ENCODE assay signal across 20 cellular contexts in genomic region chr22:25002241-25002985, GRCh38. TPM values are rescaled to one million over a fixed set of nuclear protein-coding genes. Genes with fewer than 3 reads are reported as not detected.
A peak's percentile ranks its signal among the peaks of the same experiment; 100 is the strongest.
DNase-seq lines count a peak whose midpoint lies in the region; ATAC-seq and TF ChIP-seq lines count a peak whose summit lies in the region.
"Had no signal": no experiment of that assay in that cellular context is flagged by ENCODE, and none has a peak within 500 bp of the region (broad histone marks: within the 10 kb centered on the region; RNA-seq: fewer than 3 reads in every experiment).

No MANE protein-coding gene starts in this region.

- no peak overlapping the region for H2AFZ ChIP-seq in mesenchymal stem cell (ENCODE audit: low read depth, low read length)

- H3K36me3 ChIP-seq in HUES48 (ENCODE audit: control insufficient read depth, insufficient read depth, low read length) (no peaks in the 10 kb centered on the region), mesenchymal stem cell (ENCODE audit: control insufficient read depth in 1 of 2, insufficient read depth in 2 of 2, low read depth in 1 of 2, low read length in 2 of 2) (no peaks in the 10 kb centered on the region)
- H3K36me3 ChIP-seq: neutrophil, upper lobe of left lung had no signal

- no peak overlapping the region for H3K23ac ChIP-seq in mesenchymal stem cell (ENCODE audit: low read length in 2 of 2)

- H3K4me3 Mint-ChIP-seq in chondrocyte (ENCODE audit: unreplicated experiment): no peak overlapping the region
- H3K4me3 Mint-ChIP-seq: IgD-negative memory B cell; stimulated activated naive B cell treated with anti-CD40 and anti-IgM and Interleukin-4, amounts not matched to agents 10 μg/mL and 1 μg/mL and 100 μg/mL, for 72 hours had no signal

- no peak overlapping the region for H3K14ac ChIP-seq in mesenchymal stem cell (ENCODE audit: low read length in 2 of 2)

- H3K4me2 ChIP-seq in mesenchymal stem cell (ENCODE audit: low read length, poor library complexity, severe bottlenecking): no peak overlapping the region

- H3K27ac Mint-ChIP-seq in chondrocyte (ENCODE audit: unreplicated experiment): peak overlapping the region; percentile 81
- H3K27ac Mint-ChIP-seq: IgD-negative memory B cell; stimulated activated naive B cell treated with anti-CD40 and anti-IgM and Interleukin-4, amounts not matched to agents 10 μg/mL and 1 μg/mL and 100 μg/mL, for 72 hours had no signal

- no peaks in the 10 kb centered on the region for H3K27me3 Mint-ChIP-seq in chondrocyte (ENCODE audit: low read depth)
- H3K27me3 Mint-ChIP-seq: IgD-negative memory B cell had no signal

- H4K91ac ChIP-seq in mesenchymal stem cell (ENCODE audit: low read length): peak overlapping the region; percentile 27

- no peaks in the 10 kb centered on the region for H3K36me3 Mint-ChIP-seq in chondrocyte (ENCODE audit: low read depth)
- H3K36me3 Mint-ChIP-seq: IgD-negative memory B cell; stimulated activated naive B cell treated with anti-CD40 and anti-IgM and Interleukin-4, amounts not matched to agents 10 μg/mL and 1 μg/mL and 100 μg/mL, for 72 hours had no signal

- H2BK15ac ChIP-seq in mesenchymal stem cell (ENCODE audit: low read depth, poor library complexity, severe bottlenecking): no peak overlapping the region

- H3K9ac ChIP-seq in HUES48 (ENCODE audit: low read depth, low read length) (no peak overlapping the region), mesenchymal stem cell (ENCODE audit: low read length) (no peak overlapping the region)

- H3K4me1 Mint-ChIP-seq in chondrocyte (ENCODE audit: low read depth): peaks cover 15% of the 10 kb centered on the region
- H3K4me1 Mint-ChIP-seq: IgD-negative memory B cell; stimulated activated naive B cell treated with anti-CD40 and anti-IgM and Interleukin-4, amounts not matched to agents 10 μg/mL and 1 μg/mL and 100 μg/mL, for 72 hours had no signal

- no peak for TF ChIP-seq CTCF in chondrocyte (IDR thresholded peaks at IDR 0.05)

- H3K18ac ChIP-seq in mesenchymal stem cell (ENCODE audit: low read depth in 1 of 2, low read length in 2 of 2): peak overlapping the region; percentile 1 to 62

- no peak overlapping the region for H2BK12ac ChIP-seq in mesenchymal stem cell (ENCODE audit: low read length in 2 of 2)

- peaks cover 20% of the 10 kb centered on the region for H3K4me1 ChIP-seq in HUES48 (ENCODE audit: control insufficient read depth, insufficient read depth, low read length)
- H3K4me1 ChIP-seq in mesenchymal stem cell (ENCODE audit: control insufficient read depth, insufficient read depth, low read depth, low read length): no peaks in the 10 kb centered on the region

- no peak overlapping the region for H2BK5ac ChIP-seq in mesenchymal stem cell (ENCODE audit: low read depth, low read length, poor library complexity, severe bottlenecking)

- no peaks in the 10 kb centered on the region for H3K9me3 ChIP-seq in HUES48 (ENCODE audit: control insufficient read depth, insufficient read depth, low read length)
- H3K9me3 ChIP-seq in mesenchymal stem cell (ENCODE audit: control insufficient read depth, low read length): no peaks in the 10 kb centered on the region
- H3K9me3 ChIP-seq: neutrophil, upper lobe of left lung had no signal

- peak; percentile 27 for DNase-seq in NK-92 treated with Interleukin-12 subunit alpha and Interleukin-12 subunit beta, amount 100 ng/mL, for 24 hours (lab: John Stamatoyannopoulos, UW)
- DNase-seq in NK-92 (lab: John Stamatoyannopoulos, UW; ENCODE audit: unreplicated experiment): no peak
- DNase-seq in chondrocyte (ENCODE audit: low spot score): no peak
- DNase-seq in mesenchymal stem cell: no peak
- DNase-seq in hypothalamus (lab: John Stamatoyannopoulos, UW): no peak
- DNase-seq: activated CD4-positive, CD25-positive, alpha-beta regulatory T cell treated with anti-CD3 and anti-CD28 coated beads, Interleukin-2, amount 50 U/mL, for 72 hours; amygdala; mammary epithelial cell; NCI-H1417; NCI-H2227 treated with DMSO at 0.1 percent for 48 hours; stimulated activated naive B cell treated with anti-CD40 and anti-IgM and Interleukin-4, amounts not matched to agents 10 μg/mL and 1 μg/mL and 100 μg/mL, for 72 hours; upper lobe of left lung had no signal

- H3K27me3 ChIP-seq in HUES48 (ENCODE audit: control insufficient read depth, insufficient read depth, low read length) (no peaks in the 10 kb centered on the region), mesenchymal stem cell (ENCODE audit: control insufficient read depth in 1 of 2, insufficient read depth in 1 of 2, low read length in 2 of 2) (no peaks in the 10 kb centered on the region)
- H3K27me3 ChIP-seq: neutrophil, upper lobe of left lung had no signal

- H3K27ac ChIP-seq in HUES48 (ENCODE audit: low read depth, low read length): peak overlapping the region; percentile 28
- no peak overlapping the region for H3K27ac ChIP-seq in mesenchymal stem cell (ENCODE audit: low read length, poor library complexity, severe bottlenecking)
- H3K27ac ChIP-seq: neutrophil had no signal

- H3K9me3 Mint-ChIP-seq in chondrocyte (ENCODE audit: low read depth): no peaks in the 10 kb centered on the region
- H3K9me3 Mint-ChIP-seq: IgD-negative memory B cell; stimulated activated naive B cell treated with anti-CD40 and anti-IgM and Interleukin-4, amounts not matched to agents 10 μg/mL and 1 μg/mL and 100 μg/mL, for 72 hours had no signal

- no peaks in the 10 kb centered on the region for H3K79me1 ChIP-seq in mesenchymal stem cell (replicated peaks; ENCODE audit: low read length, poor library complexity, severe bottlenecking)

- no peak overlapping the region for H3K4me3 ChIP-seq in HUES48 (ENCODE audit: low read depth, low read length)
- H3K4me3 ChIP-seq in mesenchymal stem cell (ENCODE audit: insufficient read depth in 1 of 2, low read depth in 1 of 2, low read length in 2 of 2): no peak overlapping the region
- H3K4me3 ChIP-seq: upper lobe of left lung had no signal

- WGBS in mesenchymal stem cell: 29% methylated on average over 1 of the region's 1 CpG

- H2BK120ac ChIP-seq in mesenchymal stem cell (ENCODE audit: low read depth, low read length): peak overlapping the region; percentile 34

- ATAC-seq in GM18498 (IDR thresholded peaks at IDR 0.05; ENCODE audit: unreplicated experiment) (no peak), HG03139 (IDR thresholded peaks at IDR 0.05; ENCODE audit: unreplicated experiment) (no peak)
- ATAC-seq: stimulated activated naive B cell treated with anti-CD40 and anti-IgM and Interleukin-4, amounts not matched to agents 10 μg/mL and 1 μg/mL and 100 μg/mL, for 72 hours had no signal

- no peak overlapping the region for H2AK5ac ChIP-seq in mesenchymal stem cell (ENCODE audit: low read length, severe bottlenecking)

- peak overlapping the region; percentile 77 for H4K8ac ChIP-seq in mesenchymal stem cell (ENCODE audit: low read length)

- peak overlapping the region in 1 of 2 experiments; percentile 24 for H3K4ac ChIP-seq in mesenchymal stem cell (ENCODE audit: low read depth in 1 of 2, low read length in 2 of 2)

RNA-seq across cellular contexts. Expression of gene KIAA1671, which starts 49.9 kb away (rescaled TPM):
- 27.5 to 36.6 TPM (median 28.5 TPM) in 3 replicates for total RNA-seq in chondrocyte
- polyA plus RNA-seq in mesenchymal stem cell (2013, experiment 1 of 2): 6.7 TPM
- polyA plus RNA-seq in mesenchymal stem cell (2013, experiment 2 of 2): 6.6 TPM
- polyA plus RNA-seq: IgD-negative memory B cell had no signal

RNA-seq across cellular contexts. Expression of gene LHFPL7, which starts 55.9 kb away (rescaled TPM):
- not detected in 3 replicates for total RNA-seq in chondrocyte
- polyA plus RNA-seq in mesenchymal stem cell (2013, experiment 1 of 2): not detected
- polyA plus RNA-seq in mesenchymal stem cell (2013, experiment 2 of 2): not detected
- total RNA-seq: A172; CD4-positive, alpha-beta memory T cell; skeletal muscle tissue; upper lobe of left lung had no signal
- polyA plus RNA-seq: CD4-positive, alpha-beta memory T cell; IgD-negative memory B cell had no signal
